In genomic region chr3:84738101-84738500, GRCh38 we compare ENCODE assay signal across 18 cellular contexts.
"Had no signal": no experiment of that assay in that cellular context is flagged by ENCODE, and none has a peak within 500 bp of the region (broad histone marks: within the 10 kb centered on the region; RNA-seq: fewer than 3 reads in every experiment).

No MANE protein-coding gene starts in this region.

- H3K9me3 ChIP-seq: gastroesophageal sphincter, left lung, mucosa of descending colon, tibial nerve, uterus had no signal

- ATAC-seq: activated CD8-positive, alpha-beta T cell treated with anti-CD3 and anti-CD28 coated beads, Interleukin-2, amount 10 ng/mL, durations not matched to agents 7 days and 5 days; activated naive CD4-positive, alpha-beta T cell treated with anti-CD3 and anti-CD28 coated beads, Interleukin-2, amount 50 U/mL, for 72 hours; activated T-cell treated with anti-CD3 and anti-CD28 coated beads, Interleukin-2, amount 50 U/mL, for 72 hours; gastroesophageal sphincter; left lung; mucosa of descending colon; naive thymus-derived CD4-positive, alpha-beta T cell; stimulated activated naive B cell treated with anti-CD40 and anti-IgM and Interleukin-4, amounts not matched to agents 10 μg/mL and 1 μg/mL and 100 μg/mL, for 72 hours had no signal

- H3K27ac ChIP-seq: cardiac muscle cell, gastroesophageal sphincter, left lung, parathyroid adenoma, tibial nerve, uterus had no signal

- H3K4me3 ChIP-seq: cardiac muscle cell, gastroesophageal sphincter, left lung, mucosa of descending colon, tibial nerve, uterus had no signal

- H3K36me3 ChIP-seq: cardiac muscle cell, gastroesophageal sphincter, left lung, tibial nerve, uterus had no signal

- DNase-seq: activated CD4-positive, alpha-beta T cell treated with anti-CD3 and anti-CD28 coated beads, Interleukin-2, amount 10 ng/mL, durations not matched to agents 24 days and 14 days; activated CD4-positive, CD25-positive, alpha-beta regulatory T cell; activated CD8-positive, alpha-beta memory T cell treated with anti-CD3 and anti-CD28 coated beads, Interleukin-2, amount 50 U/mL, for 4 hours; activated CD8-positive, alpha-beta T cell treated with anti-CD3 and anti-CD28 coated beads, Interleukin-2, amount 10 ng/mL, durations not matched to agents 7 days and 5 days; activated gamma-delta T cell; activated T-cell treated with anti-CD3 and anti-CD28 coated beads, Interleukin-2, amount 50 U/mL, for 72 hours; kidney; left lung; mucosa of descending colon; naive thymus-derived CD4-positive, alpha-beta T cell; stimulated activated CD4-positive, alpha-beta T cell treated with anti-CD3 and anti-CD28 coated beads, Interleukin-2, amount 100 ng/mL, for 48 hours; stimulated activated naive B cell treated with anti-CD40 and anti-IgM and Interleukin-4, amounts not matched to agents 10 μg/mL and 1 μg/mL and 100 μg/mL, for 72 hours; uterus had no signal

- H3K27me3 ChIP-seq: cardiac muscle cell, gastroesophageal sphincter, left lung, tibial nerve, uterus had no signal

- H3K4me1 ChIP-seq: gastroesophageal sphincter, left lung, parathyroid adenoma, tibial nerve, uterus had no signal
